In genomic region chr7:98404840-98405239, GRCh38 we compare ENCODE assay signal across 25 cellular contexts. TPM values are rescaled to one million over a fixed set of nuclear protein-coding genes. Genes with fewer than 3 reads are reported as not detected.
"Had no signal": no experiment of that assay in that cellular context is flagged by ENCODE, and none has a peak within 500 bp of the region (broad histone marks: within the 10 kb centered on the region; RNA-seq: fewer than 3 reads in every experiment).

No MANE protein-coding gene starts in this region.

- DNase-seq: dorsolateral prefrontal cortex; effector CD4-positive, alpha-beta T cell; heart left ventricle; kidney; left lung; natural killer cell; occipital lobe; ovary; posterior cingulate gyrus; psoas muscle; right cardiac atrium; sigmoid colon; stimulated activated CD4-positive, alpha-beta T cell treated with anti-CD3 and anti-CD28 coated beads, Interleukin-4, amount 100 ng/mL, for 4 hours; stimulated activated naive CD8-positive, alpha-beta T cell treated with anti-CD3 and anti-CD28 coated beads, Interleukin-15, Interleukin-2, amounts not matched to agents 100 U/mL and 50 U/mL, for 24 hours; substantia nigra; testis; tibial artery had no signal

- H3K4me3 Mint-ChIP-seq: natural killer cell; stimulated activated memory B cell treated with anti-CD40 and anti-IgM and Interleukin-4, amounts not matched to agents 10 μg/mL and 1 μg/mL and 100 μg/mL, for 72 hours; type B pancreatic cell had no signal

- ATAC-seq: foreskin keratinocyte; gastroesophageal sphincter; heart left ventricle; left lung; natural killer cell; psoas muscle; right cardiac atrium; stimulated activated memory B cell treated with anti-CD40 and anti-IgM and Interleukin-4, amounts not matched to agents 10 μg/mL and 1 μg/mL and 100 μg/mL, for 72 hours; stimulated activated naive CD8-positive, alpha-beta T cell treated with anti-CD3 and anti-CD28 coated beads, Interleukin-15, Interleukin-2, amounts not matched to agents 100 U/mL and 50 U/mL, for 24 hours had no signal

- H3K27me3 Mint-ChIP-seq: type B pancreatic cell had no signal

- H3K9me3 Mint-ChIP-seq: natural killer cell; stimulated activated memory B cell treated with anti-CD40 and anti-IgM and Interleukin-4, amounts not matched to agents 10 μg/mL and 1 μg/mL and 100 μg/mL, for 72 hours; type B pancreatic cell had no signal

- H3K4me1 Mint-ChIP-seq: natural killer cell had no signal

- H3K4me2 ChIP-seq: hepatocyte had no signal

- H3K27me3 ChIP-seq: foreskin keratinocyte, hepatocyte, ovary, testis had no signal

- FAIRE-seq: colon, kidney had no signal

- H2AFZ ChIP-seq: hepatocyte had no signal

- H3K27ac Mint-ChIP-seq: natural killer cell; stimulated activated memory B cell treated with anti-CD40 and anti-IgM and Interleukin-4, amounts not matched to agents 10 μg/mL and 1 μg/mL and 100 μg/mL, for 72 hours; type B pancreatic cell had no signal

- H3K36me3 ChIP-seq: esophagus muscularis mucosa, gastroesophageal sphincter, heart left ventricle, left lung, ovary, sigmoid colon, tibial artery had no signal

- H3K27ac ChIP-seq: dorsolateral prefrontal cortex, esophagus muscularis mucosa, foreskin keratinocyte, gastroesophageal sphincter, heart left ventricle, hepatocyte, left lung, ovary, psoas muscle, sigmoid colon, testis, tibial artery had no signal

- H3K36me3 Mint-ChIP-seq: natural killer cell; stimulated activated memory B cell treated with anti-CD40 and anti-IgM and Interleukin-4, amounts not matched to agents 10 μg/mL and 1 μg/mL and 100 μg/mL, for 72 hours; type B pancreatic cell had no signal

- H3K4me3 ChIP-seq: dorsolateral prefrontal cortex, esophagus muscularis mucosa, gastroesophageal sphincter, heart left ventricle, hepatocyte, left lung, ovary, psoas muscle, sigmoid colon, testis, tibial artery had no signal

- H3K4me1 ChIP-seq: foreskin keratinocyte, psoas muscle, testis had no signal

- H3K9me3 ChIP-seq: esophagus muscularis mucosa, gastroesophageal sphincter, heart left ventricle, left lung, ovary, psoas muscle, sigmoid colon, testis, tibial artery had no signal

RNA-seq across cellular contexts. Expression of gene BAIAP2L1, which starts 4.0 kb away (rescaled TPM):
- total RNA-seq: natural killer cell had no signal
- polyA plus RNA-seq: neural cell had no signal
